12 cellular contexts compared by ENCODE assay signal in the genomic region with DNA sequence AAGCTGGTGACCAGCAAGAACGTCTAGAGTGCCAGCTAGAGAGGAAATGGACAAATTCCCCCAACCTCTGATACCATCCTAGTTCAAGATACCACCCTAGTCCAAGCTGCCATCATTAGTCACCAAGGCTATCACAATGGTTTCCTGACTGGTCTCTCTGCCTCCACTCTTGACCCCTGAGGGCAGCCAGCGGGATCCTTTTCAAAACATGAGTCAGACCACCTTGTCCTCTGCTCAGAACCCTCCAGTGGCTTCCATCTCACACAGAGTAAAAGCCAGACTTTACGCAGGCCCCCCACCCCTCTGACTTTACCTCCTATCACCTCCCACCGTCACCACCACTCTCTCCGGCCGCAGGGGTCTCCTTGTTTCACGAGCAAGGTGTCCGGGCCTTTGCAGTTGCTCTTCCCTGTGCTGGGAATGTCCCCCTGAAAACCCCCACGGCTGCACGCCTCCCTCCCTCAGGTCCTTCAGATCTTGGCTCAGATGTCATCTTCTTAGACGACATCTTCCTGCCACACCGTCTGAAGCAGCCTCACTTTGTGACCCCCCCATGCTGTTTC. TPM values are rescaled to one million over a fixed set of nuclear protein-coding genes. Genes with fewer than 3 reads are reported as not detected.
DNase-seq lines count a peak whose midpoint lies in the region; ATAC-seq lines count a peak whose summit lies in the region.
"Had no signal": no experiment of that assay in that cellular context is flagged by ENCODE, and none has a peak within 500 bp of the region (broad histone marks: within the 10 kb centered on the region; RNA-seq: fewer than 3 reads in every experiment).

No MANE protein-coding gene starts in this region.

- peaks cover 0 to 22% of the 10 kb centered on the region in 2 donors for H3K36me3 Mint-ChIP-seq in activated naive CD4-positive, alpha-beta T cell treated with anti-CD3 and anti-CD28 coated beads, Interleukin-2, amount 50 U/mL, for 72 hours

- peak overlapping the region; percentile 42 to 93 for H3K27ac Mint-ChIP-seq in activated naive CD4-positive, alpha-beta T cell treated with anti-CD3 and anti-CD28 coated beads, Interleukin-2, amount 50 U/mL, for 72 hours
- H3K27ac Mint-ChIP-seq: GM23338 had no signal

- no peaks in the 10 kb centered on the region for H3K9me3 Mint-ChIP-seq in activated naive CD4-positive, alpha-beta T cell treated with anti-CD3 and anti-CD28 coated beads, Interleukin-2, amount 50 U/mL, for 72 hours

- peak; percentile 20 for DNase-seq in A172 (ENCODE audit: low spot score)
- DNase-seq in EH (ENCODE audit: low read depth): peak; percentile 33
- DNase-seq in activated naive CD4-positive, alpha-beta T cell treated with anti-CD3 and anti-CD28 coated beads, Interleukin-2, amount 50 U/mL, for 72 hours (ENCODE audit: low spot score in 2 of 2): no peak
- peak; percentile 8 for DNase-seq in iPS-NIHi7 (ENCODE audit: extremely low spot score)
- DNase-seq in retina: no peak
- DNase-seq in superior temporal gyrus (ENCODE audit: extremely low spot score): no peak
- DNase-seq: activated effector memory CD4-positive, alpha-beta T cell treated with anti-CD3 and anti-CD28 coated beads, Interleukin-2, amount 50 U/mL, for 16 hours; sigmoid colon; uterus had no signal

- no peak for ATAC-seq in activated naive CD4-positive, alpha-beta T cell treated with anti-CD3 and anti-CD28 coated beads, Interleukin-2, amount 50 U/mL, for 72 hours
- ATAC-seq in GM21367 (IDR thresholded peaks at IDR 0.05; ENCODE audit: unreplicated experiment) (no peak), HG02981 (IDR thresholded peaks at IDR 0.05; ENCODE audit: unreplicated experiment) (no peak)
- ATAC-seq: GM23338 had no signal

RNA-seq across cellular contexts. Expression of a gene that starts 42.2 kb away (rescaled TPM):
- 90.2 and 106 TPM in 2 replicates for total RNA-seq in A172 (2014; rRNA removed; shearing (Covaris generic))
- 10 to 100 TPM; 40.7 to 41.7 TPM for total RNA-seq in activated naive CD4-positive, alpha-beta T cell treated with anti-CD3 and anti-CD28 coated beads, Interleukin-2, amount 50 U/mL, for 72 hours

Comparison
In these comparisons a context has a peak if more than half of its experiments do, and no peak if none do; other contexts are left out.
1. DNase-seq: peak in A172 (single experiment), EH (single experiment) and iPS-NIHi7 (single experiment); none in activated naive CD4-positive, alpha-beta T cell treated with anti-CD3 and anti-CD28 coated beads, Interleukin-2, amount 50 U/mL, for 72 hours (0 of 2), retina (single experiment) and superior temporal gyrus (single experiment).